1 cellular context compared by ENCODE assay signal in genomic region chr10:4849555-4850242, GRCh38.
TF ChIP-seq lines count a peak whose summit lies in the region.

No MANE protein-coding gene starts in this region.

TF ChIP-seq in WTC11, 78 proteins besides CTCF, POLR2A, EP300 and RAD21 (continued from another document):
- TF ChIP-seq E2F5 (CRISPR knock-in tag; IDR thresholded peaks at IDR 0.05), result no peak
- no peak for TF ChIP-seq ZNF396 (CRISPR knock-in tag; IDR thresholded peaks at IDR 0.05; ENCODE audit: borderline replicate concordance)
- no peak for TF ChIP-seq SP1 (CRISPR knock-in tag; conservative IDR thresholded peaks at IDR 0.05)
- no peak for TF ChIP-seq CDX4 (CRISPR knock-in tag; IDR thresholded peaks at IDR 0.05; ENCODE audit: borderline replicate concordance)
- TF ChIP-seq ZNF425 (CRISPR knock-in tag; conservative IDR thresholded peaks at IDR 0.05), result no peak
- TF ChIP-seq E2F1 (CRISPR knock-in tag; IDR thresholded peaks at IDR 0.05), result no peak
- TF ChIP-seq ZMAT4 (CRISPR knock-in tag; IDR thresholded peaks at IDR 0.05), result no peak
- no peak for TF ChIP-seq ZNF317 (CRISPR knock-in tag; IDR thresholded peaks at IDR 0.05; ENCODE audit: borderline replicate concordance, low read depth)
- TF ChIP-seq USF2 (CRISPR knock-in tag; IDR thresholded peaks at IDR 0.05), result no peak
